ENCODE assay signal across 17 cellular contexts in the genomic region with DNA sequence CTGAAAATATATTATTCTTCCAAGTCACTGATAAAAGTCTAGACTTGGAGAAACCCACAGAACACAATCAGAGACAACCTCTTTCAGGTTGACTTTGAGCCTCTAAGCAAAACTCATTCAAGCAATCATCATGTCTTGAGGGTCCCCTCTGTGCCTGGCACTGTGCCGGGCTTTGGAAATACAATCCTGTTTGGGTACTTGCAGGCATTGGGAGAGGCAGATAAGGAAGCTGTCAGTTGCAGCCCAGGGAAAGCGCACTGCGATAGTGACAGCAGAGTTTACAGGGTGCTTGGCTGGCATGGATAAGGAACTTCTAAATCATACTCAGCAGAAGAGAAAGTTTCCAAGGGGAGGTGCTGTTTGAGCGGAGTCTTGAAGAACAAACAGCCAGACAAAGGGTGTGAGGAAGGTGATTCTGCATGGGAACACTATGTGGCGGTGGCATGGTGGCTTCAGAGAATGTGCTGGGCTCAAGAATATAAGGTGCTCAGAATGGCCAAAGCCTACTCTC. TPM values are rescaled to one million over a fixed set of nuclear protein-coding genes. Genes with fewer than 3 reads are reported as not detected.
"Had no signal": no experiment of that assay in that cellular context is flagged by ENCODE, and none has a peak within 500 bp of the region (broad histone marks: within the 10 kb centered on the region; RNA-seq: fewer than 3 reads in every experiment).

No MANE protein-coding gene starts in this region.

- H3K4me3 ChIP-seq: gastroesophageal sphincter, SJSA1, tibial nerve had no signal

- H3K36me3 ChIP-seq: SJSA1 had no signal

- ATAC-seq: gastroesophageal sphincter had no signal

- H3K4me1 ChIP-seq: gastroesophageal sphincter, tibial nerve had no signal

- H3K9me3 ChIP-seq: gastroesophageal sphincter, SJSA1, tibial nerve had no signal

- H3K27me3 ChIP-seq: gastroesophageal sphincter, SJSA1, tibial nerve had no signal

- H3K27ac ChIP-seq: epithelial cell of prostate, gastroesophageal sphincter, SJSA1, tibial nerve had no signal

- DNase-seq: activated B cell treated with CpG ODN at 0.5 μM for 24 hours; activated CD4-positive, alpha-beta T cell treated with anti-CD3 and anti-CD28 coated beads, Interleukin-2, amount 10 ng/mL, durations not matched to agents 24 days and 14 days; activated CD8-positive, alpha-beta memory T cell treated with anti-CD3 and anti-CD28 coated beads for 24 hours; activated naive CD4-positive, alpha-beta T cell treated with anti-CD3 and anti-CD28 coated beads for 36 hours; central memory CD4-positive, alpha-beta T cell; cortex of kidney; effector memory CD4-positive, alpha-beta T cell; hippocampal formation; kidney glomerular epithelial cell; mammary epithelial cell; stimulated activated CD4-positive, alpha-beta T cell treated with anti-CD3 and anti-CD28 coated beads, Interleukin-4, amount 100 ng/mL, for 1 hour; stimulated activated CD8-positive, alpha-beta memory T cell treated with anti-CD3 and anti-CD28 coated beads, Interleukin-4, amount 100 ng/mL, for 48 hours; T-helper 9 cell had no signal

RNA-seq across cellular contexts. Expression of a gene that starts 9.1 kb away (rescaled TPM):
- total RNA-seq: activated CD4-positive, alpha-beta T cell treated with anti-CD3 and anti-CD28 coated beads, Interleukin-2, amount 10 ng/mL, durations not matched to agents 24 days and 14 days; SJSA1 had no signal
